In the genomic region with DNA sequence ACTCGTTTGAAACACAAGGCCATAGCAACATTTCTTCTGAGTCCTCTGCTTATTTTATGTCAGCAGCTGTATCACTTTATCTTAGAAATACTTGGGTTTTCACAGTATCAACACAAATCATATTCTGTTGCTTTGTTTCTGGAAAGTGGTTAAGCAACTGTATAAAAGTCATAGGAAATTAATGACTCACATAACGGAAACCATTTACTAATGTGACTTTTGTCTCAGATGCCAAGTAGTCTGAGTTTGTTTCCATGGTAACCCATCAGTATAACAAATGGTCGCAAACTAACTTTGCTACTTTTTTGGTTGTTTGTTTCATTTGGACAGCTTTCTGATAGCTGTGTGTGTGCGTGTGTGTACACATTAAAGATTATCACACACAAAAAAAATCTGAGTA, we compare ENCODE assay signal across 8 cellular contexts. TPM values are rescaled to one million over a fixed set of nuclear protein-coding genes. Genes with fewer than 3 reads are reported as not detected.
DNase-seq lines count a peak whose midpoint lies in the region; ATAC-seq and TF ChIP-seq lines count a peak whose summit lies in the region.

No MANE protein-coding gene starts in this region.

- TF ChIP-seq CTCF in RWPE2 (IDR thresholded peaks at IDR 0.05; ENCODE audit: poor library complexity, severe bottlenecking) (no peak), retinal pigment epithelial cell (conservative IDR thresholded peaks at IDR 0.05; ENCODE audit: low read depth, low read length) (no peak), prostate gland (IDR thresholded peaks at IDR 0.05) (no peak)

- H3K4ac ChIP-seq in mesendoderm (ENCODE audit: low read depth, low read length): no peak overlapping the region

- H3K18ac ChIP-seq in mesendoderm (ENCODE audit: low read length): no peak overlapping the region

- H3K4me3 ChIP-seq in RWPE2 (ENCODE audit: severe bottlenecking) (no peak overlapping the region), retinal pigment epithelial cell (ENCODE audit: low read length) (no peak overlapping the region), prostate gland (no peak overlapping the region), mesendoderm (ENCODE audit: low read length) (no peak overlapping the region)

- no peak overlapping the region for H3K23ac ChIP-seq in mesendoderm (ENCODE audit: low read length)

- no peak overlapping the region for H2BK120ac ChIP-seq in mesendoderm (ENCODE audit: low read depth, low read length)

- no peaks in the 10 kb centered on the region for H3K27me3 ChIP-seq in RWPE2 (ENCODE audit: insufficient read depth, poor library complexity, severe bottlenecking)
- no peaks in the 10 kb centered on the region for H3K27me3 ChIP-seq in prostate gland (replicated peaks; ENCODE audit: insufficient read depth)
- no peaks in the 10 kb centered on the region for H3K27me3 ChIP-seq in mesendoderm (ENCODE audit: insufficient read depth, low read length, poor library complexity)

- peaks cover 7% of the 10 kb centered on the region for H3K4me1 ChIP-seq in RWPE2 (ENCODE audit: insufficient read depth, poor library complexity, severe bottlenecking)
- H3K4me1 ChIP-seq in prostate gland (replicated peaks): no peaks in the 10 kb centered on the region
- H3K4me1 ChIP-seq in mesendoderm (ENCODE audit: control insufficient read depth, low read depth, low read length): peaks cover 2% of the 10 kb centered on the region

- H3K4me2 ChIP-seq in mesendoderm (ENCODE audit: low read length): no peak overlapping the region

- WGBS in prostate gland: 5% methylated on average over 4 of the region's 4 CpGs
- no CpG with 5 or more reads among the region's 4 CpGs for WGBS in mesendoderm (ENCODE audit: extremely low coverage, insufficient coverage, low lambda C conversion rate)

- no peak overlapping the region for H4K5ac ChIP-seq in mesendoderm (ENCODE audit: low read length)

- H4K8ac ChIP-seq in mesendoderm (ENCODE audit: low read depth, low read length): no peak overlapping the region

- peaks cover 13% of the 10 kb centered on the region for H3K79me2 ChIP-seq in mesendoderm (ENCODE audit: control insufficient read depth, insufficient read depth, low read length)

- H3K9ac ChIP-seq in mesendoderm (ENCODE audit: low read length): no peak overlapping the region

- H3K36me3 ChIP-seq in RWPE2 (ENCODE audit: low read depth): no peaks in the 10 kb centered on the region
- H3K36me3 ChIP-seq in prostate gland: no peaks in the 10 kb centered on the region
- no peaks in the 10 kb centered on the region for H3K36me3 ChIP-seq in mesendoderm (ENCODE audit: control insufficient read depth, insufficient read depth, low read length)

- H3K27ac ChIP-seq in RWPE2 (ENCODE audit: poor library complexity, severe bottlenecking) (no peak overlapping the region), prostate gland (no peak overlapping the region), mesendoderm (ENCODE audit: low read depth, low read length) (no peak overlapping the region)

- peaks cover 14% of the 10 kb centered on the region for H3K79me1 ChIP-seq in mesendoderm (ENCODE audit: low read length)

- no peak overlapping the region for H2BK15ac ChIP-seq in mesendoderm (replicated peaks; ENCODE audit: low read depth)

- DNase-seq in GF-D8 (lab: John Stamatoyannopoulos, UW) (peak; percentile 10), RWPE2 (ENCODE audit: low spot score) (no peak), fibroblast of gingiva (ENCODE audit: low read depth) (peak; percentile 98), retinal pigment epithelial cell (ENCODE audit: low read depth) (peak; percentile 86), NCI-H187 (lab: John Stamatoyannopoulos, UW) (no peak), prostate gland (ENCODE audit: low spot score) (no peak), mesendoderm (no peak)
- no peak for DNase-seq in stimulated activated CD4-positive, alpha-beta T cell treated with anti-CD3 and anti-CD28 coated beads, Interleukin-15, amount 100 ng/mL, for 24 hours

- intact Hi-C loops in prostate gland (cut with DNase I): no loop called here

- no peak overlapping the region for H2AK5ac ChIP-seq in mesendoderm (ENCODE audit: low read length)

- peak; percentile 56; the same call in 1 of the 3 replicates for ATAC-seq in RWPE2 (ENCODE audit: low read depth)

- TF ChIP-seq POLR2A in prostate gland (IDR thresholded peaks at IDR 0.05): no peak

- H3K56ac ChIP-seq in mesendoderm (ENCODE audit: low read length): no peak overlapping the region

- H3K9me3 ChIP-seq in RWPE2 (ENCODE audit: severe bottlenecking): no peaks in the 10 kb centered on the region
- no peaks in the 10 kb centered on the region for H3K9me3 ChIP-seq in prostate gland

- no peak overlapping the region for H2BK5ac ChIP-seq in mesendoderm (ENCODE audit: low read length)

RNA-seq across cellular contexts. Expression of gene EEIG2, which starts 31.0 kb away (rescaled TPM):
- total RNA-seq in prostate gland: 10 to 100 TPM; 12.4 to 20.3 TPM
- polyA plus RNA-seq in mesendoderm (2013, experiment 1 of 2): 6.8 TPM
- 7.0 TPM for polyA plus RNA-seq in mesendoderm (2013, experiment 2 of 2)

Comparison
In these comparisons a context has a peak if more than half of its experiments do, and no peak if none do; other contexts are left out.
1. DNase-seq: peak in GF-D8 (single experiment), fibroblast of gingiva (single experiment) and retinal pigment epithelial cell (single experiment); none in RWPE2 (single experiment), NCI-H187 (0 of 2), prostate gland (single experiment), mesendoderm (single experiment) and stimulated activated CD4-positive, alpha-beta T cell treated with anti-CD3 and anti-CD28 coated beads, Interleukin-15, amount 100 ng/mL, for 24 hours (single experiment).